ENCODE assay signal across 9 cellular contexts in genomic region chr20:13325033-13325432, GRCh38.
DNase-seq lines count a peak whose midpoint lies in the region; FAIRE-seq and TF ChIP-seq lines count a peak whose summit lies in the region.
"Had no signal": no experiment of that assay in that cellular context is flagged by ENCODE, and none has a peak within 500 bp of the region (broad histone marks: within the 10 kb centered on the region; RNA-seq: fewer than 3 reads in every experiment).

No MANE protein-coding gene starts in this region.

- H3K4me3 ChIP-seq in esophagus muscularis mucosa (no peak overlapping the region), smooth muscle cell (no peak overlapping the region)

- WGBS in esophagus muscularis mucosa = 33% methylated on average over 8 of the region's 8 CpGs
- WGBS in smooth muscle cell (ENCODE audit: low lambda C conversion rate) = 32% methylated on average over 8 of the region's 8 CpGs

- H3K9ac ChIP-seq in smooth muscle cell (ENCODE audit: low read depth) = no peak overlapping the region

- intact Hi-C loops in esophagus muscularis mucosa (cut with DNase I) = loop anchor here (2.0 kb wide), 1 partner anchor 222 kb away; no protein-coding TSS in a partner anchor

- DNase-seq in NCI-H748 (lab: John Stamatoyannopoulos, UW; ENCODE audit: unreplicated experiment) (peak; percentile 45), NCI-H748 treated with DMSO at 0.1 percent for 48 hours (lab: John Stamatoyannopoulos, UW) (no peak), NCI-H460 (ENCODE audit: extremely low read depth, low read depth) (peak; percentile 22), esophagus muscularis mucosa (ENCODE audit: extremely low spot score) (no peak), smooth muscle cell (lab: John Stamatoyannopoulos, UW; ENCODE audit: unreplicated experiment) (no peak), NCI-H226 (no peak), NCI-H2196 treated with DMSO at 0.1 percent for 48 hours (lab: John Stamatoyannopoulos, UW; ENCODE audit: unreplicated experiment) (no peak), frontal cortex (ENCODE audit: low spot score in 2 of 2) (no peak)
- DNase-seq: NK-92 treated with Interleukin-12 subunit alpha and Interleukin-12 subunit beta, amount 100 ng/mL, for 24 hours had no signal

- FAIRE-seq in frontal cortex (lab: Jason Lieb, UNC) = no peak

- H3K27me3 ChIP-seq in esophagus muscularis mucosa (no peaks in the 10 kb centered on the region), smooth muscle cell (ENCODE audit: low read depth) (no peaks in the 10 kb centered on the region)

- no peak for TF ChIP-seq POLR2A in esophagus muscularis mucosa (IDR thresholded peaks at IDR 0.05; ENCODE audit: low read depth)

- H3K27ac ChIP-seq in esophagus muscularis mucosa (replicated peaks in 1 of 4) (no peak overlapping the region), smooth muscle cell (ENCODE audit: low read depth) (no peak overlapping the region)

- H3K36me3 ChIP-seq in esophagus muscularis mucosa (no peaks in the 10 kb centered on the region), smooth muscle cell (ENCODE audit: low read depth) (no peaks in the 10 kb centered on the region)

- no peaks in the 10 kb centered on the region for H3K79me2 ChIP-seq in smooth muscle cell (ENCODE audit: low read depth)

- no peak overlapping the region for H3K4me2 ChIP-seq in smooth muscle cell

- TF ChIP-seq EP300 in esophagus muscularis mucosa (IDR thresholded peaks at IDR 0.05) = no peak

- no peaks in the 10 kb centered on the region for H3K9me3 ChIP-seq in esophagus muscularis mucosa
- H3K9me3 ChIP-seq in smooth muscle cell (replicated peaks; ENCODE audit: low read depth) = no peaks in the 10 kb centered on the region

- TF ChIP-seq CTCF in esophagus muscularis mucosa (IDR thresholded peaks at IDR 0.05) (peak; percentile 37 to 63 (median 50)), smooth muscle cell (IDR thresholded peaks at IDR 0.05; ENCODE audit: borderline replicate concordance, insufficient read depth, poor library complexity, severe bottlenecking) (peak; percentile 50)

- H3F3A ChIP-seq in smooth muscle cell (ENCODE audit: low read depth) = no peaks in the 10 kb centered on the region

- H3K4me1 ChIP-seq in esophagus muscularis mucosa (no peaks in the 10 kb centered on the region), smooth muscle cell (ENCODE audit: low read depth) (peaks cover 10% of the 10 kb centered on the region)

- H4K20me1 ChIP-seq in smooth muscle cell (ENCODE audit: low read depth) = no peaks in the 10 kb centered on the region

- H2AFZ ChIP-seq in smooth muscle cell (ENCODE audit: low read depth) = no peak overlapping the region

Comparison
In these comparisons a context has a peak if more than half of its experiments do, and no peak if none do; other contexts are left out.
1. DNase-seq: peak in NCI-H748 (single experiment) and NCI-H460 (single experiment); none in NCI-H748 treated with DMSO at 0.1 percent for 48 hours (single experiment), esophagus muscularis mucosa (single experiment), smooth muscle cell (single experiment), NCI-H226 (single experiment), NCI-H2196 treated with DMSO at 0.1 percent for 48 hours (single experiment) and frontal cortex (0 of 2).